Comparison of ENCODE assay signal across 21 cellular contexts in the genomic region with DNA sequence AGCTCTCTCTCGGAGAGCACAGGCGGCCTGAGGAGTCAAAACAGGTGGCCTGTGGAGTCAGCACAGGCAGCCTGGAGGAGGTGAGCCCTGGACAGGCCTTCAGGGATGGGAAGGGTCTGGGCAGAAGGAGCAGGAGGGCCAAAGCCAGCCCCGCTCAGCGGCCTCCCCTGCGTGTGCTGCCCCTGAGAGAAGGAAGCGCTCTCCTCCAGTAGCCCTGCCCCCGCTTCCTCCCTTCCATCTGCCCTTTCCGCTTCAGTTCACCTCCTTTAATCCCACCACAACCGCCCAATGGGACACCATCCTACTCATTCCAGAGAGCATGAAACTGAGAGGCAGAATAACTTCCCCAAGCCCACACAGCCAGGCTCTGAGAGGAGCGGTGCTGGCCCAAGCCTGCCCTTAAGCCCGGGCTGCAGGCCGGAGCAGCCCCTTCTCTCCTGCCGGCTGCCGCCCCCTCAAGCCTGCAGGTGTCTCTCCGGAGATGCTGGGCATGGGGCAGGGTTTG. TPM values are rescaled to one million over a fixed set of nuclear protein-coding genes. Genes with fewer than 3 reads are reported as not detected.
DNase-seq lines count a peak whose midpoint lies in the region; ATAC-seq and TF ChIP-seq lines count a peak whose summit lies in the region.
"Had no signal": no experiment of that assay in that cellular context is flagged by ENCODE, and none has a peak within 500 bp of the region (broad histone marks: within the 10 kb centered on the region; RNA-seq: fewer than 3 reads in every experiment).

No MANE protein-coding gene starts in this region.

- no peaks in the 10 kb centered on the region for H3K79me2 ChIP-seq in GM23338 (replicated peaks; ENCODE audit: insufficient read depth)

- H3K4me1 Mint-ChIP-seq in GM23338 (peaks cover 35% of the 10 kb centered on the region), glutamatergic neuron (ENCODE audit: low read depth, unreplicated experiment) (peaks cover 27% of the 10 kb centered on the region)
- H3K4me1 Mint-ChIP-seq in activated CD8-positive, alpha-beta memory T cell treated with anti-CD3 and anti-CD28 coated beads, Interleukin-2, amount 10 ng/mL, durations not matched to agents 7 days and 5 days, result peaks cover 1% of the 10 kb centered on the region
- H3K4me1 Mint-ChIP-seq: IgD-negative memory B cell had no signal

- peaks cover 15% of the 10 kb centered on the region for H3K27me3 Mint-ChIP-seq in GM23338 (ENCODE audit: insufficient read depth, low read depth, poor library complexity)
- H3K27me3 Mint-ChIP-seq in glutamatergic neuron (ENCODE audit: unreplicated experiment), result peaks cover 3% of the 10 kb centered on the region
- H3K27me3 Mint-ChIP-seq in activated CD8-positive, alpha-beta memory T cell treated with anti-CD3 and anti-CD28 coated beads, Interleukin-2, amount 10 ng/mL, durations not matched to agents 7 days and 5 days, result peaks cover 3% of the 10 kb centered on the region

- H3K4me3 ChIP-seq in GM23338 (peak overlapping the region; percentile 46), NT2/D1 (ENCODE audit: insufficient read length, low read depth) (peak overlapping the region; percentile 6), neuron (ENCODE audit: low read length) (no peak overlapping the region), left lung (no peak overlapping the region)
- H3K4me3 ChIP-seq: tibial nerve had no signal

- ATAC-seq in GM23338 (peak; percentile 53), left lung (no peak)
- no peak for ATAC-seq in activated CD8-positive, alpha-beta memory T cell treated with anti-CD3 and anti-CD28 coated beads, Interleukin-2, amount 10 ng/mL, durations not matched to agents 7 days and 5 days
- ATAC-seq: activated T-cell treated with anti-CD3 and anti-CD28 coated beads, Interleukin-2, amount 50 U/mL, for 4 hours had no signal

- H3K4me1 ChIP-seq in GM23338 (ENCODE audit: insufficient read depth) (peaks cover 25% of the 10 kb centered on the region), NT2/D1 (ENCODE audit: insufficient read depth, insufficient read length) (peaks cover 18% of the 10 kb centered on the region), neuron (ENCODE audit: insufficient read depth, low read length) (peaks cover 10% of the 10 kb centered on the region), left lung (no peaks in the 10 kb centered on the region)
- H3K4me1 ChIP-seq: tibial nerve had no signal

- H3K9me3 ChIP-seq in NT2/D1 (ENCODE audit: insufficient read depth, low read length) (0 out of 2 replicates have a peak, but pooled peaks cover under 1% of the 10 kb centered on the region), neuron (ENCODE audit: low read length) (no peaks in the 10 kb centered on the region), left lung (no peaks in the 10 kb centered on the region)
- H3K9me3 ChIP-seq: tibial nerve had no signal

- no peaks in the 10 kb centered on the region for H4K20me1 ChIP-seq in GM23338 (replicated peaks; ENCODE audit: insufficient read depth)

- H3K27ac ChIP-seq in GM23338 (ENCODE audit: low read depth) (peak overlapping the region; percentile 82; the same call in 1 of the 2 replicates), left lung (no peak overlapping the region)
- H3K27ac ChIP-seq: tibial nerve had no signal

- peak overlapping the region; percentile 23 for H3K9ac ChIP-seq in NT2/D1 (ENCODE audit: insufficient read length, low read depth)

- peak overlapping the region; percentile 58 for H3K4me3 Mint-ChIP-seq in GM23338
- H3K4me3 Mint-ChIP-seq in glutamatergic neuron (ENCODE audit: unreplicated experiment), result peak overlapping the region; percentile 49
- H3K4me3 Mint-ChIP-seq in activated CD8-positive, alpha-beta memory T cell treated with anti-CD3 and anti-CD28 coated beads, Interleukin-2, amount 10 ng/mL, durations not matched to agents 7 days and 5 days, result no peak overlapping the region
- H3K4me3 Mint-ChIP-seq: activated T-cell treated with anti-CD3 and anti-CD28 coated beads, Interleukin-2, amount 50 U/mL, for 4 hours; dendritic cell treated with granulocyte-macrophage colony-stimulating factor and Interleukin-4, amounts not matched to agents 40 ng/mL and 50 ng/mL, for 4 days; IgD-negative memory B cell; T-helper 1 cell treated with Interleukin-12 subunit alpha and Interleukin-12 subunit beta and Interleukin-4 antibody, amounts not matched to agents 30 μg/mL and 1 μg/mL, for 36 hours had no signal

- H3K36me3 Mint-ChIP-seq in GM23338 (ENCODE audit: low read depth), result no peaks in the 10 kb centered on the region; the same call in 2 of the 3 replicates
- no peaks in the 10 kb centered on the region for H3K36me3 Mint-ChIP-seq in glutamatergic neuron (ENCODE audit: unreplicated experiment)
- H3K36me3 Mint-ChIP-seq in activated CD8-positive, alpha-beta memory T cell treated with anti-CD3 and anti-CD28 coated beads, Interleukin-2, amount 10 ng/mL, durations not matched to agents 7 days and 5 days, result no peaks in the 10 kb centered on the region
- H3K36me3 Mint-ChIP-seq: IgD-negative memory B cell had no signal

- TF ChIP-seq CTCF in GM23338 (conservative IDR thresholded peaks at IDR 0.05; ENCODE audit: low read depth in 2 of 2) (0 out of 4 replicates have a peak, but pooled peaks of 1 of the 2 experiments have one; percentile 8), glutamatergic neuron (IDR thresholded peaks at IDR 0.05; ENCODE audit: partially characterized antibody, unreplicated experiment) (no peak), left lung (IDR thresholded peaks at IDR 0.05) (no peak)

- H3K27ac Mint-ChIP-seq in GM23338 (peak overlapping the region; percentile 86), glutamatergic neuron (ENCODE audit: unreplicated experiment) (peak overlapping the region; percentile 85)
- no peak overlapping the region for H3K27ac Mint-ChIP-seq in activated CD8-positive, alpha-beta memory T cell treated with anti-CD3 and anti-CD28 coated beads, Interleukin-2, amount 10 ng/mL, durations not matched to agents 7 days and 5 days
- H3K27ac Mint-ChIP-seq: dendritic cell treated with granulocyte-macrophage colony-stimulating factor and Interleukin-4, amounts not matched to agents 40 ng/mL and 50 ng/mL, for 4 days; IgD-negative memory B cell; T-helper 1 cell treated with Interleukin-12 subunit alpha and Interleukin-12 subunit beta and Interleukin-4 antibody, amounts not matched to agents 30 μg/mL and 1 μg/mL, for 36 hours had no signal

- no peaks in the 10 kb centered on the region for H3K27me3 ChIP-seq in GM23338 (ENCODE audit: insufficient read depth)
- no peaks in the 10 kb centered on the region for H3K27me3 ChIP-seq in NT2/D1 (ENCODE audit: insufficient read depth, insufficient read length)
- no peaks in the 10 kb centered on the region for H3K27me3 ChIP-seq in neuron (ENCODE audit: insufficient read depth, low read length)
- H3K27me3 ChIP-seq in left lung, result no peaks in the 10 kb centered on the region

- peaks cover 7% of the 10 kb centered on the region; the same call in 1 of the 2 replicates for H3F3A ChIP-seq in GM23338 (replicated peaks; ENCODE audit: low read depth)

- H3K36me3 ChIP-seq in GM23338 (ENCODE audit: insufficient read depth) (no peaks in the 10 kb centered on the region), NT2/D1 (ENCODE audit: insufficient read depth, insufficient read length, low read length) (no peaks in the 10 kb centered on the region), neuron (ENCODE audit: insufficient read depth, low read length) (no peaks in the 10 kb centered on the region), left lung (no peaks in the 10 kb centered on the region)
- H3K36me3 ChIP-seq: tibial nerve had no signal

- H3K4me2 ChIP-seq in GM23338, result peak overlapping the region; percentile 72

- intact Hi-C loops in left lung (cut with DNase I), result no loop called here

- CTCF ChIA-PET in activated CD8-positive, alpha-beta memory T cell treated with anti-CD3 and anti-CD28 coated beads, Interleukin-2, amount 10 ng/mL, durations not matched to agents 7 days and 5 days (lab: Charles Lee), result interaction anchor here (1.3 kb wide), 1 partner anchor 64 kb away, joined by 4 read pairs; no protein-coding TSS in a partner anchor

- DNase-seq in GM23338 (ENCODE audit: low spot score) (peak; percentile 78), NT2/D1 (ENCODE audit: low read depth, low spot score) (peak; percentile 71), glutamatergic neuron (peak; percentile 62), left lung (no peak), SKM-1 (lab: John Stamatoyannopoulos, UW; ENCODE audit: unreplicated experiment) (no peak)
- no peak for DNase-seq in activated CD8-positive, alpha-beta memory T cell treated with anti-CD3 and anti-CD28 coated beads, Interleukin-2, amount 10 ng/mL, durations not matched to agents 7 days and 5 days
- no peak for DNase-seq in activated T-cell treated with anti-CD3 and anti-CD28 coated beads, Interleukin-2, amount 50 U/mL, for 48 hours
- DNase-seq: activated CD4-positive, alpha-beta T cell treated with anti-CD3 and anti-CD28 coated beads for 4 hours; activated T-cell treated with anti-CD3 and anti-CD28 coated beads, Interleukin-2, amount 50 U/mL, for 4 hours; anterior cingulate cortex; DMS79 treated with DMSO at 0.1 percent for 48 hours; NCI-H1417 treated with DMSO at 0.1 percent for 48 hours; NCI-H510A; stimulated activated CD4-positive, alpha-beta T cell treated with anti-CD3 and anti-CD28 coated beads, Interleukin-2, amount 100 ng/mL, for 24 hours had no signal

- H2AFZ ChIP-seq in GM23338 (peak overlapping the region; percentile 90), neuron (ENCODE audit: low read depth, low read length) (peak overlapping the region; percentile 87)

- H3K9me3 Mint-ChIP-seq in GM23338, result no peaks in the 10 kb centered on the region
- peaks cover 3% of the 10 kb centered on the region for H3K9me3 Mint-ChIP-seq in glutamatergic neuron (ENCODE audit: unreplicated experiment)
- H3K9me3 Mint-ChIP-seq in activated CD8-positive, alpha-beta memory T cell treated with anti-CD3 and anti-CD28 coated beads, Interleukin-2, amount 10 ng/mL, durations not matched to agents 7 days and 5 days (ENCODE audit: low read depth), result no peaks in the 10 kb centered on the region
- H3K9me3 Mint-ChIP-seq: activated T-cell treated with anti-CD3 and anti-CD28 coated beads, Interleukin-2, amount 50 U/mL, for 4 hours; dendritic cell treated with granulocyte-macrophage colony-stimulating factor and Interleukin-4, amounts not matched to agents 40 ng/mL and 50 ng/mL, for 4 days; IgD-negative memory B cell; T-helper 1 cell treated with Interleukin-12 subunit alpha and Interleukin-12 subunit beta and Interleukin-4 antibody, amounts not matched to agents 30 μg/mL and 1 μg/mL, for 36 hours had no signal

- H3K9me2 ChIP-seq in GM23338 (ENCODE audit: insufficient read depth), result no peaks in the 10 kb centered on the region

TF ChIP-seq in GM23338, 12 proteins besides CTCF, POLR2A, EP300 and RAD21 (continues in another document):
- no peak for TF ChIP-seq STAT1 (IDR thresholded peaks at IDR 0.05; ENCODE audit: unreplicated experiment)

RNA-seq across cellular contexts. Expression of gene NR2E3, which starts 3.2 kb away (rescaled TPM):
- 0.62 and 1.3 TPM in 2 replicates for total RNA-seq in GM23338 (2014; rRNA removed; shearing (Covaris generic))
- polyA plus RNA-seq in GM23338 (2016; fragmentation: Nextera tagmentation; extraction: Ambion mirVana), result 0.83 and 1.4 TPM in 2 replicates
- total RNA-seq in glutamatergic neuron (ENCODE audit: unreplicated experiment) (0.69 TPM), left lung (under 1 TPM; 0.61 to 0.76 TPM)
- not detected for total RNA-seq in activated CD8-positive, alpha-beta memory T cell treated with anti-CD3 and anti-CD28 coated beads, Interleukin-2, amount 10 ng/mL, durations not matched to agents 7 days and 5 days
- total RNA-seq: activated T-cell treated with anti-CD3 and anti-CD28 coated beads, Interleukin-2, amount 50 U/mL, for 4 hours; mononuclear cell had no signal
- polyA plus RNA-seq: BJ had no signal

Comparison
In these comparisons a context has a peak if more than half of its experiments do, and no peak if none do; other contexts are left out.
1. DNase-seq: peak in GM23338 (single experiment), NT2/D1 (single experiment) and glutamatergic neuron (single experiment); none in left lung (0 of 2), activated CD8-positive, alpha-beta memory T cell treated with anti-CD3 and anti-CD28 coated beads, Interleukin-2, amount 10 ng/mL, durations not matched to agents 7 days and 5 days (single experiment), activated T-cell treated with anti-CD3 and anti-CD28 coated beads, Interleukin-2, amount 50 U/mL, for 48 hours (0 of 2) and SKM-1 (single experiment).
2. H3K4me3 ChIP-seq: peak in GM23338 (single experiment) and NT2/D1 (single experiment); none in neuron (single experiment) and left lung (0 of 2).